8 cellular contexts compared by ENCODE assay signal in genomic region chr20:37526238-37526838, GRCh38. TPM values are rescaled to one million over a fixed set of nuclear protein-coding genes. Genes with fewer than 3 reads are reported as not detected.
DNase-seq lines count a peak whose midpoint lies in the region; ATAC-seq and TF ChIP-seq lines count a peak whose summit lies in the region.

No MANE protein-coding gene starts in this region.

- H3K9me3 Mint-ChIP-seq in naive thymus-derived CD4-positive, alpha-beta T cell: peaks cover 0 to 3% (median 0%) of the 10 kb centered on the region in 11 donors

- ATAC-seq in T-helper 17 cell (no peak), GM18907 (IDR thresholded peaks at IDR 0.05; ENCODE audit: unreplicated experiment) (no peak), GM19324 (IDR thresholded peaks at IDR 0.05; ENCODE audit: low FRiP score, unreplicated experiment) (no peak)
- no peak for ATAC-seq in naive thymus-derived CD4-positive, alpha-beta T cell

- DNase-seq in AG09309 (ENCODE audit: low read depth): no peak
- DNase-seq in GM20000 (ENCODE audit: low spot score): peak; percentile 48
- DNase-seq in T-helper 17 cell: no peak
- DNase-seq in erythroblast (lab: John Stamatoyannopoulos, UW): peak; percentile 45 to 68
- peak in 1 of 9 donors; percentile 5 for DNase-seq in naive thymus-derived CD4-positive, alpha-beta T cell
- no peak for DNase-seq in activated CD4-positive, alpha-beta T cell treated with anti-CD3 and anti-CD28 coated beads, Interleukin-2, amount 50 U/mL, for 48 hours

- POLR2A ChIA-PET in naive thymus-derived CD4-positive, alpha-beta T cell (lab: Charles Lee): interaction anchor here (1.5 to 2.4 kb wide), 2 partner anchors 237 kb away, joined by 3 to 11 read pairs; partner anchors contain the start of gene MANBAL

- TF ChIP-seq CTCF in AG09309 (IDR thresholded peaks at IDR 0.05; ENCODE audit: control insufficient read depth, insufficient read depth, low read depth, low read length, missing control alignments) (no peak), GM20000 (IDR thresholded peaks at IDR 0.05; ENCODE audit: extremely low read depth, missing control alignments) (no peak)

- peaks cover 55% of the 10 kb centered on the region for H3K4me1 Mint-ChIP-seq in T-helper 17 cell
- H3K4me1 Mint-ChIP-seq in naive thymus-derived CD4-positive, alpha-beta T cell: peaks cover 42 to 61% (median 51%) of the 10 kb centered on the region in 7 donors

- H3K4me1 ChIP-seq in naive thymus-derived CD4-positive, alpha-beta T cell (ENCODE audit: control insufficient read depth in 2 of 2, insufficient read depth in 2 of 2, low read length in 2 of 2): peaks cover 30 to 35% of the 10 kb centered on the region in 2 donors

- intact Hi-C loops in naive thymus-derived CD4-positive, alpha-beta T cell (cut with micrococcal nuclease): loop anchor here (2.0 to 5.0 kb wide), 6 partner anchors 142 to 1572 kb away; partner anchors contain the start of genes CTNNBL1 (in 1 of the 2), RAB5IF (in 1 of the 2), RBL1 (in 1 of the 2) and SCAND1 (in 1 of the 2)

- H3K27ac Mint-ChIP-seq in T-helper 17 cell: peak overlapping the region; percentile 99
- peak overlapping the region; percentile 98 to 100 (median 99) for H3K27ac Mint-ChIP-seq in naive thymus-derived CD4-positive, alpha-beta T cell

- no peaks in the 10 kb centered on the region for H3K9me3 ChIP-seq in T-helper 17 cell (ENCODE audit: control insufficient read depth, low read length, poor library complexity, severe bottlenecking)
- no peaks in the 10 kb centered on the region for H3K9me3 ChIP-seq in naive thymus-derived CD4-positive, alpha-beta T cell (ENCODE audit: control insufficient read depth in 2 of 3, low read length in 3 of 3)

- H3K27ac ChIP-seq in naive thymus-derived CD4-positive, alpha-beta T cell (ENCODE audit: low read depth, low read length): peak overlapping the region; percentile 99

- CTCF ChIA-PET in naive thymus-derived CD4-positive, alpha-beta T cell (lab: Charles Lee): interaction anchor here (0.6 to 0.8 kb wide), 2 partner anchors 237 to 842 kb away, joined by 3 to 4 read pairs; partner anchors contain the start of gene MANBAL

- H3K4me3 ChIP-seq in AG09309 (ENCODE audit: control insufficient read depth, low read depth, low read length): peak overlapping the region; percentile 98
- peak overlapping the region; percentile 86 for H3K4me3 ChIP-seq in naive thymus-derived CD4-positive, alpha-beta T cell (ENCODE audit: low read length)

- peaks cover 0 to 6% (median 0%) of the 10 kb centered on the region in 3 experiments for H3K36me3 ChIP-seq in naive thymus-derived CD4-positive, alpha-beta T cell (ENCODE audit: control insufficient read depth in 2 of 3, insufficient read depth in 3 of 3, low read length in 3 of 3)

- TF ChIP-seq POLR2A in erythroblast (IDR thresholded peaks at IDR 0.05; ENCODE audit: low read length): no peak

- H3K36me3 Mint-ChIP-seq in T-helper 17 cell (ENCODE audit: low read depth): no peaks in the 10 kb centered on the region
- H3K36me3 Mint-ChIP-seq in naive thymus-derived CD4-positive, alpha-beta T cell: peaks cover 0 to 5% (median 0%) of the 10 kb centered on the region in 5 donors

- H3K4me3 Mint-ChIP-seq in T-helper 17 cell: peak overlapping the region; percentile 96
- peak overlapping the region; percentile 81 to 95 (median 90) for H3K4me3 Mint-ChIP-seq in naive thymus-derived CD4-positive, alpha-beta T cell

- no peaks in the 10 kb centered on the region for H3K27me3 ChIP-seq in naive thymus-derived CD4-positive, alpha-beta T cell (ENCODE audit: control insufficient read depth in 2 of 2, insufficient read depth in 2 of 2, low read length in 2 of 2)

- peaks cover 6% of the 10 kb centered on the region for H3K27me3 Mint-ChIP-seq in T-helper 17 cell
- peaks cover 0 to 5% (median 0%) of the 10 kb centered on the region in 5 donors for H3K27me3 Mint-ChIP-seq in naive thymus-derived CD4-positive, alpha-beta T cell

RNA-seq across cellular contexts. Expression of gene BLCAP, which starts 1.3 kb away (rescaled TPM):
- 10 to 100 TPM; 56.9 to 65.0 TPM for total RNA-seq in T-helper 17 cell
- 10 to 100 TPM; 42.1 to 94.7 (median 73.4) TPM for total RNA-seq in naive thymus-derived CD4-positive, alpha-beta T cell
- polyA plus RNA-seq in naive thymus-derived CD4-positive, alpha-beta T cell: 10 to 100 TPM; 88.0 to 93.4 TPM

RNA-seq across cellular contexts. Expression of gene NNAT, which starts 5.3 kb away (rescaled TPM):
- total RNA-seq in T-helper 17 cell: not detected
- not detected for total RNA-seq in naive thymus-derived CD4-positive, alpha-beta T cell
- not detected for polyA plus RNA-seq in naive thymus-derived CD4-positive, alpha-beta T cell

Comparison
In these comparisons a context has a peak if more than half of its experiments do, and no peak if none do; other contexts are left out.
1. DNase-seq: peak in GM20000 (single experiment) and erythroblast (2 of 2); none in AG09309 (single experiment), T-helper 17 cell (0 of 3) and activated CD4-positive, alpha-beta T cell treated with anti-CD3 and anti-CD28 coated beads, Interleukin-2, amount 50 U/mL, for 48 hours (0 of 2).